Comparison of ENCODE assay signal across 8 cellular contexts in the genomic region with DNA sequence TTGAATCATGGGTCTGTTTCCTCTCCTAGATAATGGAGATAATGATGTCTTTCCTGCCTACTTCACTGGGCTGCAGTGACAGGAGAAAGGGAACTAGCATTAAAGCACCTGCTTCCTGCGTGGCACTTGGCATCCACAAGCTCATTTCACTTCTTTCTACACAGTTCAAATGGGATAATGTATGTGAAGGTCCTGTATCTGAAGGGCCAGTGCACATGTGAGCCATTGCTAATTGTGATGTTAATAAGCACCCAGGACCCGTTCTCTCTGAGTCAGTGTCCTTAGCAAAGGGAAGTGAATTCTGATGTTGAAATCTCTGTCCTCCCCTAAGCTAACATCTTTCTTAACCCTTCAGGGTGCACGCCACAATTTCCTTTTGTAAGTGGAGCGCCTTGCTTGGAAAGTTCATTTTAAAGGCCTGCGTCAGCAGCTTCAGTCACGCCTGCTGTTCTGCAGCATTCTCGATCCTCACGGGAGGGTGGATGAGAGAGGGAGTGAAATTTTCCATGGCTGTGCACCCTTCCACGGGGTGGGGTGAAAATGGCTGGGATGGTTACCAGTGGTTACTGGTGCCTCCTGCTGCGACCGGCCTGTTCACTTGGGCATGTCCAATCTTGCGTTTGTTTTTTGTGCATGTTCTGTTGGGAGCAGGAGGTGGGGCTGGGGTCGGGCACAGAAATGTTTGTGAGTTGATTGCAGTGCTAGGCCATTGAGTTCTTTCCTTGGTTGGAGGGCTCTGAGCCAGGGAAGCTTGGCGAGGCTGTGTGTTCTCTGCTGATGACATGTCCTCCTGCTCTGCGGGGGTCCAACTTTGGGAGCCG. TPM values are rescaled to one million over a fixed set of nuclear protein-coding genes. Genes with fewer than 3 reads are reported as not detected.
DNase-seq lines count a peak whose midpoint lies in the region; ATAC-seq, FAIRE-seq and TF ChIP-seq lines count a peak whose summit lies in the region.
"Had no signal": no experiment of that assay in that cellular context is flagged by ENCODE, and none has a peak within 500 bp of the region (broad histone marks: within the 10 kb centered on the region; RNA-seq: fewer than 3 reads in every experiment).

No MANE protein-coding gene starts in this region.

- H3K4me3 Mint-ChIP-seq in immature natural killer cell: no peak overlapping the region

- FAIRE-seq in RCC 7860 (lab: Jason Lieb, UNC): no peak

- H3K9me3 ChIP-seq in HEK293 (ENCODE audit: control insufficient read depth, insufficient read depth, low read depth, low read length): no peaks in the 10 kb centered on the region
- H3K9me3 ChIP-seq: Peyer's patch had no signal

- peak overlapping the region in 1 of 6 donors; percentile 40 for H3K27ac Mint-ChIP-seq in immature natural killer cell

- peaks cover 52 to 59% of the 10 kb centered on the region in 2 donors for H3K4me1 Mint-ChIP-seq in immature natural killer cell

- H3K36me3 Mint-ChIP-seq in immature natural killer cell: peaks cover 0 to 3% (median 0%) of the 10 kb centered on the region in 3 donors

- peak overlapping the region; percentile 8; the same call in 1 of the 2 replicates for H3K27ac ChIP-seq in HEK293 (ENCODE audit: extremely low read depth, low read depth, low read length)

- POLR2A ChIA-PET in HEK293 (lab: Yijun Ruan, JAX): interaction anchor here (1.0 kb wide), 1 partner anchor 14 kb away, joined by 5 read pairs; no protein-coding TSS in a partner anchor

- H3K4me1 ChIP-seq in HEK293 (ENCODE audit: control insufficient read depth, insufficient read depth, low read length): peaks cover 6% of the 10 kb centered on the region

- H3K36me3 ChIP-seq in HEK293 (ENCODE audit: control insufficient read depth in 2 of 2, insufficient read depth in 1 of 2, low read length in 2 of 2): peaks cover 0 to 2% of the 10 kb centered on the region in 2 experiments; a peak in 1 of 3 replicates
- H3K36me3 ChIP-seq: Peyer's patch had no signal

- ATAC-seq in omental fat pad (ENCODE audit: low FRiP score): peak; percentile 52
- no peak for ATAC-seq in GM21529 (IDR thresholded peaks at IDR 0.05; ENCODE audit: unreplicated experiment)

- H3K4me3 ChIP-seq in HEK293 (ENCODE audit: low read depth, low read length): no peak overlapping the region
- no peak overlapping the region for H3K4me3 ChIP-seq in fibroblast of mammary gland (ENCODE audit: control insufficient read depth, low read depth, low read length)
- H3K4me3 ChIP-seq: Peyer's patch had no signal

- no peaks in the 10 kb centered on the region for H3K9me3 Mint-ChIP-seq in immature natural killer cell

- CTCF ChIA-PET in HEK293 (lab: Yijun Ruan, JAX): interaction anchor here (0.6 to 1.0 kb wide), 4 partner anchors 10 to 174 kb away, joined by 3 to 5 read pairs (median 3); no protein-coding TSS in a partner anchor

- TF ChIP-seq CTCF in HEK293 (tag by site-specific recombination; IDR thresholded peaks at IDR 0.05): no peak
- TF ChIP-seq CTCF in fibroblast of mammary gland (conservative IDR thresholded peaks at IDR 0.05; ENCODE audit: control insufficient read depth, insufficient read depth, low read depth, low read length): no peak
- TF ChIP-seq CTCF in omental fat pad (IDR thresholded peaks at IDR 0.05): no peak

- DNase-seq in RCC 7860 (ENCODE audit: low spot score) (peak; percentile 44), fibroblast of mammary gland (ENCODE audit: low read depth) (peak; percentile 92), omental fat pad (ENCODE audit: low spot score) (no peak), immature natural killer cell (no peak), COLO829 (ENCODE audit: low spot score) (no peak)

- H3K27me3 Mint-ChIP-seq in immature natural killer cell (ENCODE audit: low read depth in 3 of 3): peaks cover 0 to 3% (median 0%) of the 10 kb centered on the region in 3 donors

TF ChIP-seq in HEK293, 187 proteins besides CTCF, POLR2A, EP300 and RAD21 (continues in another document):
- TF ChIP-seq ZNF670 (tag by site-specific recombination; IDR thresholded peaks at IDR 0.05; ENCODE audit: low read depth) (no peak), GLIS1 (tag by site-specific recombination; IDR thresholded peaks at IDR 0.05) (peak; percentile 84), SETDB1 (IDR thresholded peaks at IDR 0.05; ENCODE audit: insufficient read length, low read length) (no peak), ZBTB17 (tag by site-specific recombination; IDR thresholded peaks at IDR 0.05) (peak; percentile 48; the same call in 1 of the 2 replicates), ZNF221 (tag by site-specific recombination; IDR thresholded peaks at IDR 0.05; ENCODE audit: borderline replicate concordance) (no peak), ZNF600 (tag by site-specific recombination; IDR thresholded peaks at IDR 0.05) (peak; percentile 73), ZNF140 (tag by site-specific recombination; IDR thresholded peaks at IDR 0.05) (no peak), ZNF658 (tag by site-specific recombination; IDR thresholded peaks at IDR 0.05) (no peak), ZNF473 (tag by site-specific recombination; IDR thresholded peaks at IDR 0.05) (no peak), ZFP41 (tag by site-specific recombination; IDR thresholded peaks at IDR 0.05; ENCODE audit: borderline replicate concordance) (no peak), ZSCAN30 (tag by site-specific recombination; IDR thresholded peaks at IDR 0.05) (no peak), ZNF169 (tag by site-specific recombination; IDR thresholded peaks at IDR 0.05) (no peak), MEIS1 (CRISPR knock-in tag; IDR thresholded peaks at IDR 0.05; ENCODE audit: borderline replicate concordance) (no peak), SCRT1 (tag by site-specific recombination; IDR thresholded peaks at IDR 0.05; ENCODE audit: borderline replicate concordance) (no peak), ZNF701 (tag by site-specific recombination; IDR thresholded peaks at IDR 0.05) (no peak)
- TF ChIP-seq, protein P1, sequence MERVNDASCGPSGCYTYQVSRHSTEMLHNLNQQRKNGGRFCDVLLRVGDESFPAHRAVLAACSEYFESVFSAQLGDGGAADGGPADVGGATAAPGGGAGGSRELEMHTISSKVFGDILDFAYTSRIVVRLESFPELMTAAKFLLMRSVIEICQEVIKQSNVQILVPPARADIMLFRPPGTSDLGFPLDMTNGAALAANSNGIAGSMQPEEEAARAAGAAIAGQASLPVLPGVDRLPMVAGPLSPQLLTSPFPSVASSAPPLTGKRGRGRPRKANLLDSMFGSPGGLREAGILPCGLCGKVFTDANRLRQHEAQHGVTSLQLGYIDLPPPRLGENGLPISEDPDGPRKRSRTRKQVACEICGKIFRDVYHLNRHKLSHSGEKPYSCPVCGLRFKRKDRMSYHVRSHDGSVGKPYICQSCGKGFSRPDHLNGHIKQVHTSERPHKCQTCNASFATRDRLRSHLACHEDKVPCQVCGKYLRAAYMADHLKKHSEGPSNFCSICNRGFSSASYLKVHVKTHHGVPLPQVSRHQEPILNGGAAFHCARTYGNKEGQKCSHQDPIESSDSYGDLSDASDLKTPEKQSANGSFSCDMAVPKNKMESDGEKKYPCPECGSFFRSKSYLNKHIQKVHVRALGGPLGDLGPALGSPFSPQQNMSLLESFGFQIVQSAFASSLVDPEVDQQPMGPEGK (tag by site-specific recombination; IDR thresholded peaks at IDR 0.05): peak; percentile 44; the same call in 1 of the 2 replicates
- TF ChIP-seq, protein P2, sequence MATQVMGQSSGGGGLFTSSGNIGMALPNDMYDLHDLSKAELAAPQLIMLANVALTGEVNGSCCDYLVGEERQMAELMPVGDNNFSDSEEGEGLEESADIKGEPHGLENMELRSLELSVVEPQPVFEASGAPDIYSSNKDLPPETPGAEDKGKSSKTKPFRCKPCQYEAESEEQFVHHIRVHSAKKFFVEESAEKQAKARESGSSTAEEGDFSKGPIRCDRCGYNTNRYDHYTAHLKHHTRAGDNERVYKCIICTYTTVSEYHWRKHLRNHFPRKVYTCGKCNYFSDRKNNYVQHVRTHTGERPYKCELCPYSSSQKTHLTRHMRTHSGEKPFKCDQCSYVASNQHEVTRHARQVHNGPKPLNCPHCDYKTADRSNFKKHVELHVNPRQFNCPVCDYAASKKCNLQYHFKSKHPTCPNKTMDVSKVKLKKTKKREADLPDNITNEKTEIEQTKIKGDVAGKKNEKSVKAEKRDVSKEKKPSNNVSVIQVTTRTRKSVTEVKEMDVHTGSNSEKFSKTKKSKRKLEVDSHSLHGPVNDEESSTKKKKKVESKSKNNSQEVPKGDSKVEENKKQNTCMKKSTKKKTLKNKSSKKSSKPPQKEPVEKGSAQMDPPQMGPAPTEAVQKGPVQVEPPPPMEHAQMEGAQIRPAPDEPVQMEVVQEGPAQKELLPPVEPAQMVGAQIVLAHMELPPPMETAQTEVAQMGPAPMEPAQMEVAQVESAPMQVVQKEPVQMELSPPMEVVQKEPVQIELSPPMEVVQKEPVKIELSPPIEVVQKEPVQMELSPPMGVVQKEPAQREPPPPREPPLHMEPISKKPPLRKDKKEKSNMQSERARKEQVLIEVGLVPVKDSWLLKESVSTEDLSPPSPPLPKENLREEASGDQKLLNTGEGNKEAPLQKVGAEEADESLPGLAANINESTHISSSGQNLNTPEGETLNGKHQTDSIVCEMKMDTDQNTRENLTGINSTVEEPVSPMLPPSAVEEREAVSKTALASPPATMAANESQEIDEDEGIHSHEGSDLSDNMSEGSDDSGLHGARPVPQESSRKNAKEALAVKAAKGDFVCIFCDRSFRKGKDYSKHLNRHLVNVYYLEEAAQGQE (tag by site-specific recombination; IDR thresholded peaks at IDR 0.05): no peak
- TF ChIP-seq, protein P3, sequence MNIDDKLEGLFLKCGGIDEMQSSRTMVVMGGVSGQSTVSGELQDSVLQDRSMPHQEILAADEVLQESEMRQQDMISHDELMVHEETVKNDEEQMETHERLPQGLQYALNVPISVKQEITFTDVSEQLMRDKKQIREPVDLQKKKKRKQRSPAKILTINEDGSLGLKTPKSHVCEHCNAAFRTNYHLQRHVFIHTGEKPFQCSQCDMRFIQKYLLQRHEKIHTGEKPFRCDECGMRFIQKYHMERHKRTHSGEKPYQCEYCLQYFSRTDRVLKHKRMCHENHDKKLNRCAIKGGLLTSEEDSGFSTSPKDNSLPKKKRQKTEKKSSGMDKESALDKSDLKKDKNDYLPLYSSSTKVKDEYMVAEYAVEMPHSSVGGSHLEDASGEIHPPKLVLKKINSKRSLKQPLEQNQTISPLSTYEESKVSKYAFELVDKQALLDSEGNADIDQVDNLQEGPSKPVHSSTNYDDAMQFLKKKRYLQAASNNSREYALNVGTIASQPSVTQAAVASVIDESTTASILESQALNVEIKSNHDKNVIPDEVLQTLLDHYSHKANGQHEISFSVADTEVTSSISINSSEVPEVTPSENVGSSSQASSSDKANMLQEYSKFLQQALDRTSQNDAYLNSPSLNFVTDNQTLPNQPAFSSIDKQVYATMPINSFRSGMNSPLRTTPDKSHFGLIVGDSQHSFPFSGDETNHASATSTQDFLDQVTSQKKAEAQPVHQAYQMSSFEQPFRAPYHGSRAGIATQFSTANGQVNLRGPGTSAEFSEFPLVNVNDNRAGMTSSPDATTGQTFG (tag by site-specific recombination; IDR thresholded peaks at IDR 0.05; ENCODE audit: borderline replicate concordance): no peak

RNA-seq across cellular contexts. Expression of a gene that starts 59.2 kb away (rescaled TPM):
- total RNA-seq in omental fat pad: 10 to 100 TPM; 38.0 to 93.2 (median 50.6) TPM
- polyA plus RNA-seq in immature natural killer cell: 10 to 100 TPM; 48.8 to 96.3 (median 72.2) TPM

Comparison
In these comparisons a context has a peak if more than half of its experiments do, and no peak if none do; other contexts are left out.
1. DNase-seq: peak in RCC 7860 (single experiment) and fibroblast of mammary gland (single experiment); none in omental fat pad (single experiment), immature natural killer cell (0 of 3) and COLO829 (single experiment).